ENCODE assay signal across 1 cellular context in the genomic region with DNA sequence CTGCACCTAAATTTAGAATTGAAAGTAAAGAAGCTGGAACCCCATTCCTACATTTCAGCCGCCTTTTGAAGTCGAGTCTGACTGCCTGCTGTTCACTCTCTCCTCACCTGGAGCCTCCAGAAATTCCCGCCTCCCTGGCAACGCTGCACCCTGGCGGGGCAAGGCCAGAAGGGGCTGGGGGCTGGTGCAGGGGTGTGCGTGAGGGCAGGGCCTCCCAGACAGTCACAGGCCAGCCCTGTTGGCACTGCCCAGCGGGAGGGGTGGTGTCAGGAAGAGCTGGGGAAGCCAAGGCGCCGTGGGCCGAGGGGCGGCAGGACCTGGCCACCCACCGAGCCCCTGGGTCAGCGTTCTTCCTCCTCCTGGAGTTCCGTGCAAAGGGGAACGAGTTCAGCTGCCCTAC.
TF ChIP-seq lines count a peak whose summit lies in the region.

No MANE protein-coding gene starts in this region.

TF ChIP-seq in H1, 55 proteins besides CTCF, POLR2A, EP300 and RAD21 (continued from another document):
- TF ChIP-seq, protein P1, sequence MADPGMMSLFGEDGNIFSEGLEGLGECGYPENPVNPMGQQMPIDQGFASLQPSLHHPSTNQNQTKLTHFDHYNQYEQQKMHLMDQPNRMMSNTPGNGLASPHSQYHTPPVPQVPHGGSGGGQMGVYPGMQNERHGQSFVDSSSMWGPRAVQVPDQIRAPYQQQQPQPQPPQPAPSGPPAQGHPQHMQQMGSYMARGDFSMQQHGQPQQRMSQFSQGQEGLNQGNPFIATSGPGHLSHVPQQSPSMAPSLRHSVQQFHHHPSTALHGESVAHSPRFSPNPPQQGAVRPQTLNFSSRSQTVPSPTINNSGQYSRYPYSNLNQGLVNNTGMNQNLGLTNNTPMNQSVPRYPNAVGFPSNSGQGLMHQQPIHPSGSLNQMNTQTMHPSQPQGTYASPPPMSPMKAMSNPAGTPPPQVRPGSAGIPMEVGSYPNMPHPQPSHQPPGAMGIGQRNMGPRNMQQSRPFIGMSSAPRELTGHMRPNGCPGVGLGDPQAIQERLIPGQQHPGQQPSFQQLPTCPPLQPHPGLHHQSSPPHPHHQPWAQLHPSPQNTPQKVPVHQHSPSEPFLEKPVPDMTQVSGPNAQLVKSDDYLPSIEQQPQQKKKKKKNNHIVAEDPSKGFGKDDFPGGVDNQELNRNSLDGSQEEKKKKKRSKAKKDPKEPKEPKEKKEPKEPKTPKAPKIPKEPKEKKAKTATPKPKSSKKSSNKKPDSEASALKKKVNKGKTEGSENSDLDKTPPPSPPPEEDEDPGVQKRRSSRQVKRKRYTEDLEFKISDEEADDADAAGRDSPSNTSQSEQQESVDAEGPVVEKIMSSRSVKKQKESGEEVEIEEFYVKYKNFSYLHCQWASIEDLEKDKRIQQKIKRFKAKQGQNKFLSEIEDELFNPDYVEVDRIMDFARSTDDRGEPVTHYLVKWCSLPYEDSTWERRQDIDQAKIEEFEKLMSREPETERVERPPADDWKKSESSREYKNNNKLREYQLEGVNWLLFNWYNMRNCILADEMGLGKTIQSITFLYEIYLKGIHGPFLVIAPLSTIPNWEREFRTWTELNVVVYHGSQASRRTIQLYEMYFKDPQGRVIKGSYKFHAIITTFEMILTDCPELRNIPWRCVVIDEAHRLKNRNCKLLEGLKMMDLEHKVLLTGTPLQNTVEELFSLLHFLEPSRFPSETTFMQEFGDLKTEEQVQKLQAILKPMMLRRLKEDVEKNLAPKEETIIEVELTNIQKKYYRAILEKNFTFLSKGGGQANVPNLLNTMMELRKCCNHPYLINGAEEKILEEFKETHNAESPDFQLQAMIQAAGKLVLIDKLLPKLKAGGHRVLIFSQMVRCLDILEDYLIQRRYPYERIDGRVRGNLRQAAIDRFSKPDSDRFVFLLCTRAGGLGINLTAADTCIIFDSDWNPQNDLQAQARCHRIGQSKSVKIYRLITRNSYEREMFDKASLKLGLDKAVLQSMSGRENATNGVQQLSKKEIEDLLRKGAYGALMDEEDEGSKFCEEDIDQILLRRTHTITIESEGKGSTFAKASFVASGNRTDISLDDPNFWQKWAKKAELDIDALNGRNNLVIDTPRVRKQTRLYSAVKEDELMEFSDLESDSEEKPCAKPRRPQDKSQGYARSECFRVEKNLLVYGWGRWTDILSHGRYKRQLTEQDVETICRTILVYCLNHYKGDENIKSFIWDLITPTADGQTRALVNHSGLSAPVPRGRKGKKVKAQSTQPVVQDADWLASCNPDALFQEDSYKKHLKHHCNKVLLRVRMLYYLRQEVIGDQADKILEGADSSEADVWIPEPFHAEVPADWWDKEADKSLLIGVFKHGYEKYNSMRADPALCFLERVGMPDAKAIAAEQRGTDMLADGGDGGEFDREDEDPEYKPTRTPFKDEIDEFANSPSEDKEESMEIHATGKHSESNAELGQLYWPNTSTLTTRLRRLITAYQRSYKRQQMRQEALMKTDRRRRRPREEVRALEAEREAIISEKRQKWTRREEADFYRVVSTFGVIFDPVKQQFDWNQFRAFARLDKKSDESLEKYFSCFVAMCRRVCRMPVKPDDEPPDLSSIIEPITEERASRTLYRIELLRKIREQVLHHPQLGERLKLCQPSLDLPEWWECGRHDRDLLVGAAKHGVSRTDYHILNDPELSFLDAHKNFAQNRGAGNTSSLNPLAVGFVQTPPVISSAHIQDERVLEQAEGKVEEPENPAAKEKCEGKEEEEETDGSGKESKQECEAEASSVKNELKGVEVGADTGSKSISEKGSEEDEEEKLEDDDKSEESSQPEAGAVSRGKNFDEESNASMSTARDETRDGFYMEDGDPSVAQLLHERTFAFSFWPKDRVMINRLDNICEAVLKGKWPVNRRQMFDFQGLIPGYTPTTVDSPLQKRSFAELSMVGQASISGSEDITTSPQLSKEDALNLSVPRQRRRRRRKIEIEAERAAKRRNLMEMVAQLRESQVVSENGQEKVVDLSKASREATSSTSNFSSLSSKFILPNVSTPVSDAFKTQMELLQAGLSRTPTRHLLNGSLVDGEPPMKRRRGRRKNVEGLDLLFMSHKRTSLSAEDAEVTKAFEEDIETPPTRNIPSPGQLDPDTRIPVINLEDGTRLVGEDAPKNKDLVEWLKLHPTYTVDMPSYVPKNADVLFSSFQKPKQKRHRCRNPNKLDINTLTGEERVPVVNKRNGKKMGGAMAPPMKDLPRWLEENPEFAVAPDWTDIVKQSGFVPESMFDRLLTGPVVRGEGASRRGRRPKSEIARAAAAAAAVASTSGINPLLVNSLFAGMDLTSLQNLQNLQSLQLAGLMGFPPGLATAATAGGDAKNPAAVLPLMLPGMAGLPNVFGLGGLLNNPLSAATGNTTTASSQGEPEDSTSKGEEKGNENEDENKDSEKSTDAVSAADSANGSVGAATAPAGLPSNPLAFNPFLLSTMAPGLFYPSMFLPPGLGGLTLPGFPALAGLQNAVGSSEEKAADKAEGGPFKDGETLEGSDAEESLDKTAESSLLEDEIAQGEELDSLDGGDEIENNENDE (IDR thresholded peaks at IDR 0.05; ENCODE audit: insufficient replicate concordance, low read length), result no peak
- TF ChIP-seq GABPA (IDR thresholded peaks at IDR 0.05; ENCODE audit: borderline replicate concordance, insufficient read depth, low read length) (no peak), BRCA1 (IDR thresholded peaks at IDR 0.05; ENCODE audit: low read depth, low read length) (no peak)
